Comparison of ENCODE assay signal across 1 cellular context in the genomic region with DNA sequence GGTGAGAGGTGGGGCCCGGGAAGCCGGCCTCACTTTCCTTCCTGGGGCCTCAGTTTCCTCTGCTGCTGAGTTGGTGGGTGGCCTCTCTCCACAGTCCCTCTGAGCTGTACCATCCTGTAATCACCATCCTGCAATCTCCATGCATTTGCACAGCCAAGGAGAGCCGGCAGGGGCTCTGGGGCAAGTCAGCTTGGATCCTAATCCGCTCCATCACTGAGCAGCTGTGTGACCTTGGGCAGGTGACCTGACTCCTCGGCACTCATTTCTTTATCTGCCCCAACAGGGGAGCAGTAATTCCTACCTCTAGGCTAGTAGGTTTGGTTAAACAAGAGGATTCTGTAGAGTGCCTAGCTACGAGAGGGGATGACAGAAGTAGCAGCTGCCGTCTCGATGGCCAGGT.
TF ChIP-seq lines count a peak whose summit lies in the region.

No MANE protein-coding gene starts in this region.

TF ChIP-seq in GM23338, 12 proteins besides CTCF, POLR2A, EP300 and RAD21 (continued from another document):
- TF ChIP-seq, protein P1, sequence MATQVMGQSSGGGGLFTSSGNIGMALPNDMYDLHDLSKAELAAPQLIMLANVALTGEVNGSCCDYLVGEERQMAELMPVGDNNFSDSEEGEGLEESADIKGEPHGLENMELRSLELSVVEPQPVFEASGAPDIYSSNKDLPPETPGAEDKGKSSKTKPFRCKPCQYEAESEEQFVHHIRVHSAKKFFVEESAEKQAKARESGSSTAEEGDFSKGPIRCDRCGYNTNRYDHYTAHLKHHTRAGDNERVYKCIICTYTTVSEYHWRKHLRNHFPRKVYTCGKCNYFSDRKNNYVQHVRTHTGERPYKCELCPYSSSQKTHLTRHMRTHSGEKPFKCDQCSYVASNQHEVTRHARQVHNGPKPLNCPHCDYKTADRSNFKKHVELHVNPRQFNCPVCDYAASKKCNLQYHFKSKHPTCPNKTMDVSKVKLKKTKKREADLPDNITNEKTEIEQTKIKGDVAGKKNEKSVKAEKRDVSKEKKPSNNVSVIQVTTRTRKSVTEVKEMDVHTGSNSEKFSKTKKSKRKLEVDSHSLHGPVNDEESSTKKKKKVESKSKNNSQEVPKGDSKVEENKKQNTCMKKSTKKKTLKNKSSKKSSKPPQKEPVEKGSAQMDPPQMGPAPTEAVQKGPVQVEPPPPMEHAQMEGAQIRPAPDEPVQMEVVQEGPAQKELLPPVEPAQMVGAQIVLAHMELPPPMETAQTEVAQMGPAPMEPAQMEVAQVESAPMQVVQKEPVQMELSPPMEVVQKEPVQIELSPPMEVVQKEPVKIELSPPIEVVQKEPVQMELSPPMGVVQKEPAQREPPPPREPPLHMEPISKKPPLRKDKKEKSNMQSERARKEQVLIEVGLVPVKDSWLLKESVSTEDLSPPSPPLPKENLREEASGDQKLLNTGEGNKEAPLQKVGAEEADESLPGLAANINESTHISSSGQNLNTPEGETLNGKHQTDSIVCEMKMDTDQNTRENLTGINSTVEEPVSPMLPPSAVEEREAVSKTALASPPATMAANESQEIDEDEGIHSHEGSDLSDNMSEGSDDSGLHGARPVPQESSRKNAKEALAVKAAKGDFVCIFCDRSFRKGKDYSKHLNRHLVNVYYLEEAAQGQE (IDR thresholded peaks at IDR 0.05; ENCODE audit: unreplicated experiment): no peak
- TF ChIP-seq EZH2 (IDR thresholded peaks at IDR 0.05; ENCODE audit: low read depth, unreplicated experiment) (no peak), CREB1 (CRISPR knock-in tag; IDR thresholded peaks at IDR 0.05; ENCODE audit: low read depth) (no peak), POLR2AphosphoS5 (IDR thresholded peaks at IDR 0.05; ENCODE audit: low read depth) (no peak)
